In genomic region chr18:5091741-5092140, GRCh38 we compare ENCODE assay signal across 3 cellular contexts.
"Had no signal": no experiment of that assay in that cellular context is flagged by ENCODE, and none has a peak within 500 bp of the region (broad histone marks: within the 10 kb centered on the region; RNA-seq: fewer than 3 reads in every experiment).

No MANE protein-coding gene starts in this region.

- ATAC-seq: GM12878 had no signal

- DNase-seq: GDM1, GF-D8 had no signal
